ENCODE assay signal across 17 cellular contexts in genomic region chr16:86962259-86962658, GRCh38.
DNase-seq lines count a peak whose midpoint lies in the region; ATAC-seq, FAIRE-seq and TF ChIP-seq lines count a peak whose summit lies in the region.
"Had no signal": no experiment of that assay in that cellular context is flagged by ENCODE, and none has a peak within 500 bp of the region (broad histone marks: within the 10 kb centered on the region; RNA-seq: fewer than 3 reads in every experiment).

No MANE protein-coding gene starts in this region.

- dilution Hi-C loops in IMR-90 (cut with HindIII; ENCODE audit: low sequenced_read_pairs, unreplicated experiment): no loop called here

- H2AK5ac ChIP-seq in IMR-90 (ENCODE audit: low read depth, low read length) (peak overlapping the region; percentile 78), neuronal stem cell (ENCODE audit: low read depth, low read length) (peak overlapping the region; percentile 60)

- no peak for ATAC-seq in IMR-90 (ENCODE audit: low read depth)
- no peak for ATAC-seq in upper lobe of left lung (ENCODE audit: low FRiP score in 2 of 2)
- ATAC-seq: CD8-positive, alpha-beta T cell; HCT116 had no signal

- H2BK12ac ChIP-seq in neuronal stem cell (ENCODE audit: low read length): no peak overlapping the region

- POLR2A ChIA-PET in IMR-90 (lab: Charles Lee; ENCODE audit: unreplicated experiment): no interaction called here

- peak overlapping the region; percentile 48 for H2AK9ac ChIP-seq in IMR-90 (replicated peaks; ENCODE audit: low read depth, low read length, poor library complexity)

- H3K9ac ChIP-seq in IMR-90 (ENCODE audit: low read depth, low read length) (no peak overlapping the region), neuronal stem cell (ENCODE audit: low read depth, low read length, poor library complexity) (no peak overlapping the region)
- H3K9ac ChIP-seq: BLaER1 treated with 17β-estradiol and CSF1 and Interleukin-3, amounts not matched to agents 10 nM and 100 nM had no signal

- H3K18ac ChIP-seq in IMR-90 (ENCODE audit: low read depth, low read length) (no peak overlapping the region), neuronal stem cell (ENCODE audit: low read length) (no peak overlapping the region)

- H3K56ac ChIP-seq in IMR-90 (ENCODE audit: extremely low read depth, insufficient read depth, low read length): no peak overlapping the region

- no peak overlapping the region for H4K5ac ChIP-seq in IMR-90 (ENCODE audit: low read depth, low read length)

- FAIRE-seq in bronchial epithelial cell (lab: Jason Lieb, UNC): peak; percentile 32
- FAIRE-seq: HTR-8/SVneo had no signal

- no peak overlapping the region for H3K27ac ChIP-seq in IMR-90 (ENCODE audit: insufficient read depth, low read length)
- no peak overlapping the region for H3K27ac ChIP-seq in neuronal stem cell (replicated peaks; ENCODE audit: low read length)
- no peak overlapping the region for H3K27ac ChIP-seq in sigmoid colon
- no peak overlapping the region for H3K27ac ChIP-seq in upper lobe of left lung
- H3K27ac ChIP-seq: BLaER1 treated with 17β-estradiol and CSF1 and Interleukin-3, amounts not matched to agents 10 nM and 100 nM had no signal

- peak overlapping the region; percentile 22 for H2AFZ ChIP-seq in IMR-90 (replicated peaks; ENCODE audit: low read length, poor library complexity)
- no peak overlapping the region for H2AFZ ChIP-seq in neuronal stem cell (ENCODE audit: low read length)

- H4K8ac ChIP-seq in IMR-90 (ENCODE audit: low read depth in 2 of 2, low read length in 2 of 2) (no peak overlapping the region), neuronal stem cell (ENCODE audit: low read depth, low read length) (no peak overlapping the region)

- CTCF ChIA-PET in IMR-90 (lab: Yijun Ruan, JAX): no interaction called here

- H3K27me3 ChIP-seq in IMR-90 (ENCODE audit: control insufficient read depth, insufficient read depth, low read length): peaks cover 8% of the 10 kb centered on the region
- H3K27me3 ChIP-seq in bronchial epithelial cell (ENCODE audit: control insufficient read depth, insufficient read depth, low read length): no peaks in the 10 kb centered on the region
- H3K27me3 ChIP-seq in neuronal stem cell (ENCODE audit: control insufficient read depth in 3 of 3, insufficient read depth in 3 of 3, low read depth in 1 of 3, low read length in 3 of 3): no peaks in the 10 kb centered on the region
- peaks cover 7 to 69% (median 29%) of the 10 kb centered on the region in 3 donors for H3K27me3 ChIP-seq in sigmoid colon
- peaks cover 0 to 5% (median 0%) of the 10 kb centered on the region in 4 donors for H3K27me3 ChIP-seq in upper lobe of left lung

- H3K4me3 ChIP-seq in IMR-90 (ENCODE audit: insufficient read depth, low read depth, low read length) (no peak overlapping the region), bronchial epithelial cell (ENCODE audit: low read depth, low read length) (no peak overlapping the region), neuronal stem cell (ENCODE audit: low read length in 2 of 2) (no peak overlapping the region), sigmoid colon (no peak overlapping the region), upper lobe of left lung (no peak overlapping the region)
- H3K4me3 ChIP-seq: BLaER1 treated with 17β-estradiol and CSF1 and Interleukin-3, amounts not matched to agents 10 nM and 100 nM had no signal

- no peaks in the 10 kb centered on the region for H3K9me3 ChIP-seq in IMR-90 (ENCODE audit: control insufficient read depth, insufficient read depth, low read length)
- H3K9me3 ChIP-seq in neuronal stem cell (replicated peaks in 1 of 2; ENCODE audit: control insufficient read depth in 2 of 2, insufficient read depth in 1 of 2, low read depth in 1 of 2, low read length in 2 of 2): no peaks in the 10 kb centered on the region
- H3K9me3 ChIP-seq in sigmoid colon: no peaks in the 10 kb centered on the region
- no peaks in the 10 kb centered on the region for H3K9me3 ChIP-seq in upper lobe of left lung
- H3K9me3 ChIP-seq: BLaER1 treated with 17β-estradiol and CSF1 and Interleukin-3, amounts not matched to agents 10 nM and 100 nM had no signal

- H3K14ac ChIP-seq in IMR-90 (replicated peaks; ENCODE audit: low read depth, low read length) (no peak overlapping the region), neuronal stem cell (ENCODE audit: low read length) (no peak overlapping the region)

- H3K36me3 ChIP-seq in IMR-90 (ENCODE audit: control insufficient read depth, insufficient read depth, low read length): no peaks in the 10 kb centered on the region
- no peaks in the 10 kb centered on the region for H3K36me3 ChIP-seq in bronchial epithelial cell (ENCODE audit: control insufficient read depth, insufficient read depth, low read length)
- H3K36me3 ChIP-seq in neuronal stem cell (replicated peaks in 1 of 2; ENCODE audit: control insufficient read depth in 2 of 2, insufficient read depth in 2 of 2, low read length in 2 of 2): no peaks in the 10 kb centered on the region
- no peaks in the 10 kb centered on the region for H3K36me3 ChIP-seq in sigmoid colon
- H3K36me3 ChIP-seq in upper lobe of left lung: no peaks in the 10 kb centered on the region
- H3K36me3 ChIP-seq: BLaER1 treated with 17β-estradiol and CSF1 and Interleukin-3, amounts not matched to agents 10 nM and 100 nM had no signal

- DNase-seq in IMR-90 (no peak), bronchial epithelial cell (ENCODE audit: low read depth) (no peak), neuronal stem cell (ENCODE audit: low spot score) (no peak), sigmoid colon (peak; percentile 25), upper lobe of left lung (no peak), T-helper 9 cell (no peak), ureter (ENCODE audit: low spot score) (no peak)
- DNase-seq: 8988T; Calu3; CD8-positive, alpha-beta T cell; DMS79 treated with DMSO at 0.1 percent for 48 hours; GF-D8; GOT3; H7 had no signal

- intact Hi-C loops in IMR-90 (cut with micrococcal nuclease) (no loop called here), sigmoid colon (cut with DNase I) (no loop called here)

- no peaks in the 10 kb centered on the region for H3K79me1 ChIP-seq in IMR-90 (ENCODE audit: low read depth in 1 of 2, low read length in 2 of 2)
- no peaks in the 10 kb centered on the region for H3K79me1 ChIP-seq in neuronal stem cell (ENCODE audit: low read depth, low read length)

- H2BK15ac ChIP-seq in IMR-90 (ENCODE audit: low read depth, low read length): no peak overlapping the region
- no peak overlapping the region for H2BK15ac ChIP-seq in neuronal stem cell (ENCODE audit: low read length)

- H3K4me1 ChIP-seq in IMR-90 (ENCODE audit: control insufficient read depth, insufficient read depth, low read length) (peaks cover 10% of the 10 kb centered on the region), neuronal stem cell (ENCODE audit: control insufficient read depth in 2 of 2, insufficient read depth in 1 of 2, low read depth in 1 of 2, low read length in 2 of 2) (peaks cover 0 to 20% of the 10 kb centered on the region in 2 donors), sigmoid colon (no peaks in the 10 kb centered on the region), upper lobe of left lung (no peaks in the 10 kb centered on the region)

- H3K23ac ChIP-seq in IMR-90 (ENCODE audit: low read depth, low read length): no peak overlapping the region
- no peak overlapping the region for H3K23ac ChIP-seq in neuronal stem cell (ENCODE audit: low read depth, low read length, poor library complexity)

- H2BK20ac ChIP-seq in IMR-90 (ENCODE audit: low read depth, low read length): 0 out of 2 replicates have a peak overlapping the region, but pooled peaks have one; percentile 42

- H2BK5ac ChIP-seq in IMR-90 (ENCODE audit: low read depth, low read length, poor library complexity, severe bottlenecking) (no peak overlapping the region), neuronal stem cell (ENCODE audit: low read length) (peak overlapping the region; percentile 2)

- WGBS in IMR-90 (ENCODE audit: extremely low coverage in 2 of 2, insufficient read length in 1 of 2), 2 experiments: 81% methylated on average over 3 of the region's 7 CpGs; no CpG with 5 or more reads in 1 of the 2 experiments
- WGBS in neuronal stem cell (ENCODE audit: extremely low coverage in 2 of 2, insufficient read length in 2 of 2, insufficient replicate concordance in 1 of 2), 2 donors: no CpG with 5 or more reads among the region's 7 CpGs
- 62 to 82% methylated on average over 7 of the region's 7 CpGs for WGBS in sigmoid colon, 2 donors
- WGBS in upper lobe of left lung, 2 donors: 60 to 73% methylated on average over 6 to 7 of the region's 7 CpGs

- in situ Hi-C loops in IMR-90 (cut with MboI; ENCODE audit: low sequenced_read_pairs): no loop called here

- H2BK120ac ChIP-seq in IMR-90 (ENCODE audit: low read depth, low read length) (no peak overlapping the region; the same call in 1 of the 2 replicates), neuronal stem cell (ENCODE audit: low read depth, low read length) (no peak overlapping the region)

- no peak for TF ChIP-seq EP300 in sigmoid colon (IDR thresholded peaks at IDR 0.05)
- TF ChIP-seq EP300 in upper lobe of left lung (IDR thresholded peaks at IDR 0.05): no peak

- H3K4ac ChIP-seq in IMR-90 (ENCODE audit: low read depth, low read length): peak overlapping the region; percentile 67; the same call in 1 of the 2 replicates
- H3K4ac ChIP-seq in neuronal stem cell (ENCODE audit: low read length): no peak overlapping the region

- H3K4me2 ChIP-seq in IMR-90 (ENCODE audit: low read depth, low read length) (no peak overlapping the region), neuronal stem cell (ENCODE audit: insufficient read depth, low read length, poor library complexity, severe bottlenecking) (no peak overlapping the region)
- H3K4me2 ChIP-seq: BLaER1 treated with 17β-estradiol and CSF1 and Interleukin-3, amounts not matched to agents 10 nM and 100 nM had no signal

- TF ChIP-seq POLR2A in IMR-90 (IDR thresholded peaks at IDR 0.05; ENCODE audit: low read depth, low read length) (no peak), sigmoid colon (IDR thresholded peaks at IDR 0.05) (no peak), upper lobe of left lung (IDR thresholded peaks at IDR 0.05) (no peak)

- H3K9me1 ChIP-seq in IMR-90 (ENCODE audit: insufficient read depth, low read length): peaks cover 8% of the 10 kb centered on the region; the same call in 1 of the 2 replicates

- TF ChIP-seq CTCF in IMR-90 (conservative IDR thresholded peaks at IDR 0.05; ENCODE audit: low read depth, low read length) (no peak), bronchial epithelial cell (IDR thresholded peaks at IDR 0.05; ENCODE audit: insufficient read depth, low read length, severe bottlenecking) (no peak), sigmoid colon (IDR thresholded peaks at IDR 0.05) (no peak), upper lobe of left lung (IDR thresholded peaks at IDR 0.05) (no peak)

- H4K20me1 ChIP-seq in IMR-90 (ENCODE audit: insufficient read depth, low read length): no peaks in the 10 kb centered on the region
- H4K20me1 ChIP-seq: BLaER1 treated with 17β-estradiol and CSF1 and Interleukin-3, amounts not matched to agents 10 nM and 100 nM had no signal

- no TSS peak for BruUV-seq in IMR-90 (replicated peaks; lab: Mats Ljungman, UMichigan)

- H4K91ac ChIP-seq in IMR-90 (ENCODE audit: insufficient read depth, low read depth, low read length) (no peak overlapping the region; the same call in 1 of the 2 replicates), neuronal stem cell (ENCODE audit: low read depth, low read length, poor library complexity) (no peak overlapping the region)

- TF ChIP-seq RAD21 in IMR-90 (IDR thresholded peaks at IDR 0.05; ENCODE audit: low read length): no peak

TF ChIP-seq in IMR-90, 13 proteins besides CTCF, POLR2A, EP300 and RAD21 (continues in another document):
- TF ChIP-seq MXI1 (IDR thresholded peaks at IDR 0.05; ENCODE audit: borderline replicate concordance, low read depth, low read length): no peak
